Comparison of ENCODE assay signal across 11 cellular contexts in the genomic region with DNA sequence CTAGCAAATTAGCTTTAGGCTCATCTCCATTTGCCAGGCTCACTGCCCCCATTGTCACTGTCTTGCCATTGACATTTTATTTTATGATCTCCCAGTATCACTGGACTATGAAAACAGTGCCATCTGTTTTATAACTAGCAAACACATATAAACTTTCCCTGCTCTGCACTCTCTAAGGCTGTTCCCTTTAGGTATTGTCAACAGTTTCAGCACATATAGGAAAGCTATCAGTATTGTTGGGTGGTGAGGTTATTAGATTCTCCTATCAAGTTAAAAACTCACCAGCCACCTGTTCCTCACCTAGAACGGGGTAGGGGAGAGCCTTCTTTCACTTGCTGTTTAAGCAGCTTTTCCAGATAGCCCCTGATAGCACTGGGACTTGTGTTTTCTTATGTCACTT. TPM values are rescaled to one million over a fixed set of nuclear protein-coding genes. Genes with fewer than 3 reads are reported as not detected.
DNase-seq lines count a peak whose midpoint lies in the region; ATAC-seq, FAIRE-seq and TF ChIP-seq lines count a peak whose summit lies in the region.
"Had no signal": no experiment of that assay in that cellular context is flagged by ENCODE, and none has a peak within 500 bp of the region (broad histone marks: within the 10 kb centered on the region; RNA-seq: fewer than 3 reads in every experiment).

No MANE protein-coding gene starts in this region.

- no peak for DNase-seq in activated CD8-positive, alpha-beta memory T cell treated with anti-CD3 and anti-CD28 coated beads, Interleukin-2, amount 10 ng/mL, durations not matched to agents 7 days and 5 days
- no peak for DNase-seq in activated CD8-positive, alpha-beta memory T cell treated with anti-CD3 and anti-CD28 coated beads, Interleukin-2, amount 50 U/mL, for 48 hours
- DNase-seq in activated T-helper 1 cell treated with anti-CD3 and anti-CD28 coated beads, Interleukin-12 subunit alpha, Interleukin-12 subunit beta, Interleukin-2, Interleukin-4 antibody, amounts not matched to agents 30 ng/mL and 10 ng/mL and 1 ng/mL, durations not matched to agents 14 hours and 24 hours and 36 hours (ENCODE audit: low spot score) = no peak
- DNase-seq in right lobe of liver (no peak), urothelium cell line (ENCODE audit: low spot score) (no peak)
- no peak for DNase-seq in stimulated activated naive CD8-positive, alpha-beta T cell treated with anti-CD3 and anti-CD28 coated beads, Interleukin-15, amount 100 ng/mL, for 72 hours
- DNase-seq: AML-193; NCI-H2029; stimulated activated CD4-positive, alpha-beta T cell treated with anti-CD3 and anti-CD28 coated beads, Interleukin-15, amount 100 ng/mL, for 24 hours had no signal

- H3K4me1 ChIP-seq in right lobe of liver = peaks cover 0 to 32% (median 16%) of the 10 kb centered on the region in 4 donors

- H3K27me3 ChIP-seq in right lobe of liver = no peaks in the 10 kb centered on the region

- no peaks in the 10 kb centered on the region for H3K9me3 ChIP-seq in right lobe of liver

- peaks cover 36% of the 10 kb centered on the region for H3K4me1 Mint-ChIP-seq in activated CD8-positive, alpha-beta memory T cell treated with anti-CD3 and anti-CD28 coated beads, Interleukin-2, amount 10 ng/mL, durations not matched to agents 7 days and 5 days
- peaks cover 48% of the 10 kb centered on the region for H3K4me1 Mint-ChIP-seq in activated T-helper 1 cell treated with anti-CD3 and anti-CD28 coated beads, Interleukin-12 subunit alpha, Interleukin-12 subunit beta, Interleukin-2, Interleukin-4 antibody, amounts not matched to agents 30 ng/mL and 10 ng/mL and 1 ng/mL, durations not matched to agents 14 hours and 24 hours and 36 hours (ENCODE audit: low read depth)
- peaks cover 39% of the 10 kb centered on the region for H3K4me1 Mint-ChIP-seq in stimulated activated naive CD8-positive, alpha-beta T cell treated with anti-CD3 and anti-CD28 coated beads, Interleukin-15, amount 100 ng/mL, for 72 hours

- peaks cover 2% of the 10 kb centered on the region for H3K9me3 Mint-ChIP-seq in activated CD8-positive, alpha-beta memory T cell treated with anti-CD3 and anti-CD28 coated beads, Interleukin-2, amount 10 ng/mL, durations not matched to agents 7 days and 5 days (ENCODE audit: low read depth)
- H3K9me3 Mint-ChIP-seq in activated T-helper 1 cell treated with anti-CD3 and anti-CD28 coated beads, Interleukin-12 subunit alpha, Interleukin-12 subunit beta, Interleukin-2, Interleukin-4 antibody, amounts not matched to agents 30 ng/mL and 10 ng/mL and 1 ng/mL, durations not matched to agents 14 hours and 24 hours and 36 hours = no peaks in the 10 kb centered on the region
- H3K9me3 Mint-ChIP-seq in stimulated activated naive CD8-positive, alpha-beta T cell treated with anti-CD3 and anti-CD28 coated beads, Interleukin-15, amount 100 ng/mL, for 72 hours = no peaks in the 10 kb centered on the region

- peaks cover 61% of the 10 kb centered on the region for H3K36me3 Mint-ChIP-seq in activated CD8-positive, alpha-beta memory T cell treated with anti-CD3 and anti-CD28 coated beads, Interleukin-2, amount 10 ng/mL, durations not matched to agents 7 days and 5 days
- peaks cover 55% of the 10 kb centered on the region for H3K36me3 Mint-ChIP-seq in activated T-helper 1 cell treated with anti-CD3 and anti-CD28 coated beads, Interleukin-12 subunit alpha, Interleukin-12 subunit beta, Interleukin-2, Interleukin-4 antibody, amounts not matched to agents 30 ng/mL and 10 ng/mL and 1 ng/mL, durations not matched to agents 14 hours and 24 hours and 36 hours (ENCODE audit: low read depth)

- CTCF ChIA-PET in activated CD8-positive, alpha-beta memory T cell treated with anti-CD3 and anti-CD28 coated beads, Interleukin-2, amount 10 ng/mL, durations not matched to agents 7 days and 5 days (lab: Charles Lee) = interaction anchor here (0.9 to 1.3 kb wide), 4 partner anchors 10 to 247 kb away, joined by 3 to 4 read pairs (median 4); no protein-coding TSS in a partner anchor

- no peak overlapping the region for H3K4me3 ChIP-seq in right lobe of liver

- no peak overlapping the region for H3K4me3 Mint-ChIP-seq in activated CD8-positive, alpha-beta memory T cell treated with anti-CD3 and anti-CD28 coated beads, Interleukin-2, amount 10 ng/mL, durations not matched to agents 7 days and 5 days
- H3K4me3 Mint-ChIP-seq in activated T-helper 1 cell treated with anti-CD3 and anti-CD28 coated beads, Interleukin-12 subunit alpha, Interleukin-12 subunit beta, Interleukin-2, Interleukin-4 antibody, amounts not matched to agents 30 ng/mL and 10 ng/mL and 1 ng/mL, durations not matched to agents 14 hours and 24 hours and 36 hours = no peak overlapping the region
- no peak overlapping the region for H3K4me3 Mint-ChIP-seq in stimulated activated naive CD8-positive, alpha-beta T cell treated with anti-CD3 and anti-CD28 coated beads, Interleukin-15, amount 100 ng/mL, for 72 hours

- ATAC-seq in activated CD8-positive, alpha-beta memory T cell treated with anti-CD3 and anti-CD28 coated beads, Interleukin-2, amount 10 ng/mL, durations not matched to agents 7 days and 5 days = no peak
- ATAC-seq in right lobe of liver (no peak), GM19397 (IDR thresholded peaks at IDR 0.05; ENCODE audit: unreplicated experiment) (no peak), HG03520 (IDR thresholded peaks at IDR 0.05; ENCODE audit: unreplicated experiment) (no peak)
- no peak for ATAC-seq in stimulated activated naive CD8-positive, alpha-beta T cell treated with anti-CD3 and anti-CD28 coated beads, Interleukin-15, amount 100 ng/mL, for 72 hours

- TF ChIP-seq POLR2A in right lobe of liver (IDR thresholded peaks at IDR 0.05) = no peak

- intact Hi-C loops in activated T-helper 1 cell treated with anti-CD3 and anti-CD28 coated beads, Interleukin-12 subunit alpha, Interleukin-12 subunit beta, Interleukin-2, Interleukin-4 antibody, amounts not matched to agents 30 ng/mL and 10 ng/mL and 1 ng/mL, durations not matched to agents 14 hours and 24 hours and 36 hours (cut with micrococcal nuclease) = loop anchor here (2.0 kb wide), 1 partner anchor 16 kb away; no protein-coding TSS in a partner anchor
- intact Hi-C loops in right lobe of liver (cut with DNase I) = no loop called here

- FAIRE-seq in urothelium cell line (lab: Jason Lieb, UNC) = no peak

- peak overlapping the region; percentile 36 to 65 (median 44) for H3K27ac ChIP-seq in right lobe of liver

- H3K36me3 ChIP-seq in right lobe of liver = peaks cover 0 to 43% (median 22%) of the 10 kb centered on the region in 4 donors

- no peak for TF ChIP-seq CTCF in right lobe of liver (IDR thresholded peaks at IDR 0.05)

- 78% methylated on average over 1 of the region's 1 CpG for WGBS in right lobe of liver (ENCODE audit: insufficient coverage, low coverage, low lambda C conversion rate, missing lambda C conversion rate)

- H3K27ac Mint-ChIP-seq in activated CD8-positive, alpha-beta memory T cell treated with anti-CD3 and anti-CD28 coated beads, Interleukin-2, amount 10 ng/mL, durations not matched to agents 7 days and 5 days = peak overlapping the region; percentile 56
- H3K27ac Mint-ChIP-seq in activated T-helper 1 cell treated with anti-CD3 and anti-CD28 coated beads, Interleukin-12 subunit alpha, Interleukin-12 subunit beta, Interleukin-2, Interleukin-4 antibody, amounts not matched to agents 30 ng/mL and 10 ng/mL and 1 ng/mL, durations not matched to agents 14 hours and 24 hours and 36 hours = peak overlapping the region; percentile 22
- H3K27ac Mint-ChIP-seq in stimulated activated naive CD8-positive, alpha-beta T cell treated with anti-CD3 and anti-CD28 coated beads, Interleukin-15, amount 100 ng/mL, for 72 hours = peak overlapping the region; percentile 2 to 42

- H3K27me3 Mint-ChIP-seq in activated CD8-positive, alpha-beta memory T cell treated with anti-CD3 and anti-CD28 coated beads, Interleukin-2, amount 10 ng/mL, durations not matched to agents 7 days and 5 days = no peaks in the 10 kb centered on the region
- no peaks in the 10 kb centered on the region for H3K27me3 Mint-ChIP-seq in activated T-helper 1 cell treated with anti-CD3 and anti-CD28 coated beads, Interleukin-12 subunit alpha, Interleukin-12 subunit beta, Interleukin-2, Interleukin-4 antibody, amounts not matched to agents 30 ng/mL and 10 ng/mL and 1 ng/mL, durations not matched to agents 14 hours and 24 hours and 36 hours (ENCODE audit: insufficient read depth)
- no peaks in the 10 kb centered on the region for H3K27me3 Mint-ChIP-seq in stimulated activated naive CD8-positive, alpha-beta T cell treated with anti-CD3 and anti-CD28 coated beads, Interleukin-15, amount 100 ng/mL, for 72 hours

RNA-seq across cellular contexts. Expression of gene CFLAR, which starts 32.5 kb away (rescaled TPM):
- total RNA-seq in activated CD8-positive, alpha-beta memory T cell treated with anti-CD3 and anti-CD28 coated beads, Interleukin-2, amount 10 ng/mL, durations not matched to agents 7 days and 5 days = 100 to 1,000 TPM; 193 to 242 TPM
- total RNA-seq in activated T-helper 1 cell treated with anti-CD3 and anti-CD28 coated beads, Interleukin-12 subunit alpha, Interleukin-12 subunit beta, Interleukin-2, Interleukin-4 antibody, amounts not matched to agents 30 ng/mL and 10 ng/mL and 1 ng/mL, durations not matched to agents 14 hours and 24 hours and 36 hours = 457 and 480 TPM in 2 replicates
- total RNA-seq in right lobe of liver = 10 to 100 TPM; 50.2 to 85.4 (median 66.3) TPM

RNA-seq across cellular contexts. Expression of gene CASP10, which starts 34.5 kb away (rescaled TPM):
- total RNA-seq in activated CD8-positive, alpha-beta memory T cell treated with anti-CD3 and anti-CD28 coated beads, Interleukin-2, amount 10 ng/mL, durations not matched to agents 7 days and 5 days = 10 to 100 TPM; 26.6 to 37.4 TPM
- 13.5 and 15.7 TPM in 2 replicates for total RNA-seq in activated T-helper 1 cell treated with anti-CD3 and anti-CD28 coated beads, Interleukin-12 subunit alpha, Interleukin-12 subunit beta, Interleukin-2, Interleukin-4 antibody, amounts not matched to agents 30 ng/mL and 10 ng/mL and 1 ng/mL, durations not matched to agents 14 hours and 24 hours and 36 hours
- total RNA-seq in right lobe of liver = 1 to 10 TPM; 4.2 to 9.4 (median 8.4) TPM
